Comparison of ENCODE assay signal across 27 cellular contexts in genomic region chr2:133248264-133248663, GRCh38.
"Had no signal": no experiment of that assay in that cellular context is flagged by ENCODE, and none has a peak within 500 bp of the region (broad histone marks: within the 10 kb centered on the region; RNA-seq: fewer than 3 reads in every experiment).

No MANE protein-coding gene starts in this region.

- H3K27ac Mint-ChIP-seq: activated CD4-positive, alpha-beta memory T cell treated with anti-CD3 and anti-CD28 coated beads, Interleukin-2, amount 10 ng/mL, durations not matched to agents 7 days and 5 days; activated CD4-positive, alpha-beta T cell treated with anti-CD3 and anti-CD28 coated beads, Interleukin-2, amount 10 ng/mL, durations not matched to agents 24 days and 14 days; activated naive CD4-positive, alpha-beta T cell treated with anti-CD3 and anti-CD28 coated beads, Interleukin-2, amount 10 ng/mL, durations not matched to agents 7 days and 5 days; activated T-cell treated with anti-CD3 and anti-CD28 coated beads, Interleukin-2, amount 50 U/mL, for 24 hours; dendritic cell treated with granulocyte-macrophage colony-stimulating factor and Interleukin-4, amounts not matched to agents 40 ng/mL and 50 ng/mL, for 4 days; endodermal cell; nephron; progenitor cell of endocrine pancreas; stimulated activated effector memory CD8-positive, alpha-beta T cell treated with anti-CD3 and anti-CD28 coated beads, Interleukin-12 subunit alpha, Interleukin-12 subunit beta, amount 100 ng/mL, for 72 hours; stimulated activated naive CD8-positive, alpha-beta T cell treated with anti-CD3 and anti-CD28 coated beads, Interleukin-15, Interleukin-2, amounts not matched to agents 100 ng/mL and 50 ng/mL, for 24 hours; T-helper 17 cell; type B pancreatic cell had no signal

- H3K27me3 ChIP-seq: breast epithelium, neutrophil, sigmoid colon, vagina had no signal

- H3K27ac ChIP-seq: neutrophil, sigmoid colon, thoracic aorta, vagina, WERI-Rb-1 had no signal

- H3K4me3 ChIP-seq: breast epithelium, mucosa of descending colon, sigmoid colon, thoracic aorta, vagina had no signal

- DNase-seq: activated CD4-positive, alpha-beta memory T cell treated with anti-CD3 and anti-CD28 coated beads, Interleukin-2, amount 10 ng/mL, durations not matched to agents 7 days and 5 days; activated CD4-positive, alpha-beta T cell treated with anti-CD3 and anti-CD28 coated beads, Interleukin-2, amount 10 ng/mL, durations not matched to agents 24 days and 14 days; activated CD8-positive, alpha-beta memory T cell treated with anti-CD3 and anti-CD28 coated beads, Interleukin-2, amount 50 U/mL, for 48 hours; activated gamma-delta T cell; activated naive CD4-positive, alpha-beta T cell treated with anti-CD3 and anti-CD28 coated beads, Interleukin-2, amount 10 ng/mL, durations not matched to agents 7 days and 5 days; activated T-cell treated with anti-CD3 and anti-CD28 coated beads, Interleukin-2, amount 50 U/mL, for 24 hours; endodermal cell; sigmoid colon; small intestine; stimulated activated CD4-positive, alpha-beta T cell treated with anti-CD3 and anti-CD28 coated beads, Interleukin-4, amount 100 ng/mL, for 24 hours; T-helper 17 cell; T1000; WERI-Rb-1 had no signal

- H3K4me1 ChIP-seq: breast epithelium, sigmoid colon had no signal

- H3K9me3 Mint-ChIP-seq: activated CD4-positive, alpha-beta T cell treated with anti-CD3 and anti-CD28 coated beads, Interleukin-2, amount 10 ng/mL, durations not matched to agents 24 days and 14 days; activated naive CD4-positive, alpha-beta T cell treated with anti-CD3 and anti-CD28 coated beads, Interleukin-2, amount 10 ng/mL, durations not matched to agents 7 days and 5 days; activated T-cell treated with anti-CD3 and anti-CD28 coated beads, Interleukin-2, amount 50 U/mL, for 24 hours; central memory CD8-positive, alpha-beta T cell; endodermal cell; nephron; type B pancreatic cell had no signal

- ATAC-seq: activated CD4-positive, CD25-positive, alpha-beta regulatory T cell treated with anti-CD3 and anti-CD28 coated beads, Interleukin-2, amount 50 U/mL, for 24 hours; esophagus mucosa; stimulated activated effector memory CD8-positive, alpha-beta T cell treated with anti-CD3 and anti-CD28 coated beads, Interleukin-12 subunit alpha, Interleukin-12 subunit beta, amount 100 ng/mL, for 72 hours; T-helper 17 cell had no signal

- H3K9me3 ChIP-seq: breast epithelium, mucosa of descending colon, neutrophil, sigmoid colon, thoracic aorta, vagina had no signal

- H3K36me3 ChIP-seq: breast epithelium, neutrophil, sigmoid colon, thoracic aorta, vagina had no signal

- H3K36me3 Mint-ChIP-seq: activated naive CD4-positive, alpha-beta T cell treated with anti-CD3 and anti-CD28 coated beads, Interleukin-2, amount 10 ng/mL, durations not matched to agents 7 days and 5 days; stimulated activated effector memory CD8-positive, alpha-beta T cell treated with anti-CD3 and anti-CD28 coated beads, Interleukin-12 subunit alpha, Interleukin-12 subunit beta, amount 100 ng/mL, for 72 hours; type B pancreatic cell had no signal
